Comparison of ENCODE assay signal across 7 cellular contexts in the genomic region with DNA sequence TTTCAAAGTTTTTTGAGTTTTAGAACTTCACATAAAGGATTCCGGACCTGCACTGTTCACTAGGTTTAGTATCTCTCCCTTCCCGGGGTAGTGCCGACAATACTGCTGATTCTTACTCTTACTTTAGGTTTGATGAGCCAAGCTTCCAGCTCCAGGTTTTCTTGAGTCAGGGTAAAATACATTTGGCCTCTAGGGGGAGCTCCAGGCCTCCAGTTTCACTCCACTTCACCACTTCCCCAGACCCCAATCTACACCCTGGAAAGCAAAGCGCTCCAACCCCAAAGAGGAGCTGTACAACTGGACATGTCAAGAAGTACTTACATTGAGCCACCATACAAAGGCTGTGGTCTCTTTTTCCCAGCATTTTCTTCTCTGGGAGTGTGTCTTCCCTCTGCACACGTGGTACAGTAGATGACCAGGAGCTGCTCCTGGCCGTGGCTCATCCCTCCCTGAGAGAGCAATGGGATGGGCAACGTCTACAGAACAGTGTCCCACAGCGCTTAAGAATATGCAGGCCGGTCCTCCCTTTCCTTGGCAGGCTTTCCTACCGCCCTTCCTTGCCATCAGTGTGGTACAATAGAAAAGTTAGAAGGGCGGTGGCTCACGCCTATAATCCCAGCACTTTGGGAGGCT.
A peak's percentile ranks its signal among the peaks of the same experiment; 100 is the strongest.
DNase-seq lines count a peak whose midpoint lies in the region; ATAC-seq and TF ChIP-seq lines count a peak whose summit lies in the region.

No MANE protein-coding gene starts in this region.

- peak; percentile 75 for DNase-seq in KG1 (lab: John Stamatoyannopoulos, UW)
- no peak for DNase-seq in RWPE2 (ENCODE audit: low spot score)
- DNase-seq in activated T-helper 1 cell treated with Interleukin-2 at 50 U/mL for 16 hours (ENCODE audit: low read depth) = peak; percentile 15
- peak; percentile 17 for DNase-seq in prostate gland (ENCODE audit: low spot score)
- DNase-seq in uterus = peak; percentile 27 to 52

- H3K4me3 ChIP-seq in GM12875 (ENCODE audit: low read depth, low read length) (no peak overlapping the region), RWPE2 (ENCODE audit: severe bottlenecking) (no peak overlapping the region), gastroesophageal sphincter (no peak overlapping the region), prostate gland (no peak overlapping the region), uterus (no peak overlapping the region)

- no peaks in the 10 kb centered on the region for H3K27me3 ChIP-seq in RWPE2 (ENCODE audit: insufficient read depth, poor library complexity, severe bottlenecking)
- no peaks in the 10 kb centered on the region for H3K27me3 ChIP-seq in gastroesophageal sphincter
- H3K27me3 ChIP-seq in prostate gland (replicated peaks; ENCODE audit: insufficient read depth) = no peaks in the 10 kb centered on the region
- no peaks in the 10 kb centered on the region for H3K27me3 ChIP-seq in uterus

- TF ChIP-seq POLR2A in gastroesophageal sphincter (IDR thresholded peaks at IDR 0.05) (no peak), prostate gland (IDR thresholded peaks at IDR 0.05) (no peak), uterus (IDR thresholded peaks at IDR 0.05) (no peak)

- peak; percentile 65 for TF ChIP-seq CTCF in GM12875 (IDR thresholded peaks at IDR 0.05; ENCODE audit: borderline replicate concordance, insufficient read depth, low read depth, low read length)
- TF ChIP-seq CTCF in RWPE2 (IDR thresholded peaks at IDR 0.05; ENCODE audit: poor library complexity, severe bottlenecking) = peak; percentile 66
- TF ChIP-seq CTCF in gastroesophageal sphincter (IDR thresholded peaks at IDR 0.05) = peak; percentile 23 to 67 (median 55)
- peak; percentile 19 to 54 (median 45) for TF ChIP-seq CTCF in prostate gland (IDR thresholded peaks at IDR 0.05)
- peak; percentile 37 to 54 (median 44) for TF ChIP-seq CTCF in uterus (IDR thresholded peaks at IDR 0.05)

- intact Hi-C loops in prostate gland (cut with DNase I) = loop anchor here (10.0 kb wide), 1 partner anchor 80 kb away; no protein-coding TSS in a partner anchor
- intact Hi-C loops in uterus (cut with DNase I; ENCODE audit: low total_unique reads) = loop anchor here (10.0 kb wide), 1 partner anchor 250 kb away; no protein-coding TSS in a partner anchor

- ATAC-seq in RWPE2 (ENCODE audit: low read depth) (peak; percentile 52), gastroesophageal sphincter (no peak)

- H3K9me3 ChIP-seq in RWPE2 (ENCODE audit: severe bottlenecking) (no peaks in the 10 kb centered on the region), gastroesophageal sphincter (no peaks in the 10 kb centered on the region), prostate gland (no peaks in the 10 kb centered on the region), uterus (no peaks in the 10 kb centered on the region)

- no peak for TF ChIP-seq EP300 in gastroesophageal sphincter (IDR thresholded peaks at IDR 0.05)

- H3K36me3 ChIP-seq in RWPE2 (ENCODE audit: low read depth) (no peaks in the 10 kb centered on the region), gastroesophageal sphincter (no peaks in the 10 kb centered on the region), prostate gland (no peaks in the 10 kb centered on the region), uterus (no peaks in the 10 kb centered on the region)

- peaks cover 16% of the 10 kb centered on the region for H3K4me1 ChIP-seq in RWPE2 (ENCODE audit: insufficient read depth, poor library complexity, severe bottlenecking)
- no peaks in the 10 kb centered on the region for H3K4me1 ChIP-seq in gastroesophageal sphincter
- H3K4me1 ChIP-seq in prostate gland (replicated peaks) = no peaks in the 10 kb centered on the region
- H3K4me1 ChIP-seq in uterus = no peaks in the 10 kb centered on the region

- 49 to 83% methylated on average over 1 to 5 of the region's 12 CpGs for WGBS in gastroesophageal sphincter (ENCODE audit: low coverage in 1 of 2), 2 donors
- 77% methylated on average over 12 of the region's 12 CpGs for WGBS in prostate gland

- no peak overlapping the region for H3K27ac ChIP-seq in RWPE2 (ENCODE audit: poor library complexity, severe bottlenecking)
- H3K27ac ChIP-seq in gastroesophageal sphincter = no peak overlapping the region
- no peak overlapping the region for H3K27ac ChIP-seq in prostate gland
- H3K27ac ChIP-seq in uterus = no peak overlapping the region
